In the genomic region with DNA sequence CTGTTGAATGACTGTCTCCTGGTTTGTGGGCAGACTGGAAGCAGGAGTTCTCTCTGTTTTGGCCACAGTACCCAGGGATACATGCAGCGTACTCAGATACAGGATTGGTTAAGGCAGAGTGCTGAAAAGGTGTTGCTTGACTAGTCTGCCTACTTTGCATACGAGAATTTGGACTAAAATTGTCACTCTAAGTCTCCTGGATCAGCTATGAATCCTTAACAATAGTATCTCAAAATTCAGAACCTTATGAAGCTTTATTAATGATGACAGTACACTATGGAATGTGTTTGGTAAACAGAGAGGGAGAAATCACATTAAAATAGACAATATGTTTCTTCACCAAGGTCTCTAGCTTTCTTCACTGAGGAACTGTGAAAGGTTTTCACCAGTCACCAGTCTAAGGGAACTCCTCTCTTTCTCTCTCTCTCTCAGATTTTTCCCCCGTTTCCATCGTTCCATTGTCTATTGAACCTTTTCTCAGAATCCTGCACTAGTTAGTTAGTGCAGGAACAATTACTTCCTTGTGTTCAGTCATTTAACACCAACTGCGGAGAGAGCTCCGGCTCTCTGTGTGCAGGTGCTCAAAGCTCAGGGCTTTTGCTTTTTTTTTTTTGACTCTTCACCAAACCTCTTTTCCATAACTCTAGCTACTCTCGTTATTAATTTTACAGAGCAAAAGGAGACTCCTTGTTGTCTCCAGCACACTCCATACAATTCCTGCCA, we compare ENCODE assay signal across 18 cellular contexts.
A peak's percentile ranks its signal among the peaks of the same experiment; 100 is the strongest.
DNase-seq lines count a peak whose midpoint lies in the region; ATAC-seq and TF ChIP-seq lines count a peak whose summit lies in the region.
"Had no signal": no experiment of that assay in that cellular context is flagged by ENCODE, and none has a peak within 500 bp of the region (broad histone marks: within the 10 kb centered on the region; RNA-seq: fewer than 3 reads in every experiment).

No MANE protein-coding gene starts in this region.

- no peak overlapping the region for H3K4me3 ChIP-seq in ectodermal cell (ENCODE audit: insufficient read depth, low read depth, low read length)
- no peak overlapping the region for H3K4me3 ChIP-seq in Peyer's patch
- H3K4me3 ChIP-seq: esophagus squamous epithelium, left ventricle myocardium inferior, right lobe of liver, thyroid gland had no signal

- peaks cover 14% of the 10 kb centered on the region for H3K4me1 Mint-ChIP-seq in CD14-positive monocyte
- peaks cover 34% of the 10 kb centered on the region for H3K4me1 Mint-ChIP-seq in nephron
- H3K4me1 Mint-ChIP-seq: naive B cell had no signal

- TF ChIP-seq POLR2A in Peyer's patch (IDR thresholded peaks at IDR 0.05): no peak

- no peak for ATAC-seq in HG03280 (IDR thresholded peaks at IDR 0.05; ENCODE audit: unreplicated experiment)
- ATAC-seq: activated CD8-positive, alpha-beta T cell treated with anti-CD3 and anti-CD28 coated beads, Interleukin-2, amount 10 ng/mL, durations not matched to agents 7 days and 5 days had no signal

- H3K27me3 ChIP-seq in ectodermal cell (ENCODE audit: control insufficient read depth, insufficient read depth, low read length, poor library complexity, severe bottlenecking) (no peaks in the 10 kb centered on the region), Peyer's patch (no peaks in the 10 kb centered on the region)
- H3K27me3 ChIP-seq: esophagus squamous epithelium, right lobe of liver, thyroid gland had no signal

- H3K9me3 ChIP-seq in ectodermal cell (ENCODE audit: control insufficient read depth, low read length): no peaks in the 10 kb centered on the region
- H3K9me3 ChIP-seq in Peyer's patch: no peaks in the 10 kb centered on the region
- H3K9me3 ChIP-seq: esophagus squamous epithelium, left ventricle myocardium inferior, right lobe of liver, thyroid gland had no signal

- H3K27me3 Mint-ChIP-seq in CD14-positive monocyte (ENCODE audit: low read depth in 3 of 3): no peaks in the 10 kb centered on the region
- no peaks in the 10 kb centered on the region for H3K27me3 Mint-ChIP-seq in nephron (ENCODE audit: low read depth)

- H3K4me1 ChIP-seq in ectodermal cell (ENCODE audit: control insufficient read depth, insufficient read depth, low read length) (peaks cover 19% of the 10 kb centered on the region), Peyer's patch (no peaks in the 10 kb centered on the region)
- H3K4me1 ChIP-seq: left ventricle myocardium inferior, right lobe of liver had no signal

- peak overlapping the region; percentile 40 for H3K27ac ChIP-seq in ectodermal cell (ENCODE audit: insufficient read depth, low read depth, low read length, poor library complexity, severe bottlenecking)
- no peak overlapping the region for H3K27ac ChIP-seq in Peyer's patch
- H3K27ac ChIP-seq: esophagus squamous epithelium, left ventricle myocardium inferior, right lobe of liver, thyroid gland had no signal

- H3K9me3 Mint-ChIP-seq in CD14-positive monocyte (peaks cover 0 to 2% (median 0%) of the 10 kb centered on the region in 7 donors), nephron (no peaks in the 10 kb centered on the region)
- H3K9me3 Mint-ChIP-seq: naive B cell had no signal

- intact Hi-C loops in CD14-positive monocyte (cut with micrococcal nuclease): no loop called here

- no peaks in the 10 kb centered on the region for H3K36me3 ChIP-seq in ectodermal cell (ENCODE audit: control insufficient read depth, insufficient read depth, low read length)
- H3K36me3 ChIP-seq in Peyer's patch: no peaks in the 10 kb centered on the region
- H3K36me3 ChIP-seq: esophagus squamous epithelium, left ventricle myocardium inferior, right lobe of liver, thyroid gland had no signal

- whole genome bisulfite sequencing in ectodermal cell, 2 experiments: 82 to 86% methylated on average over 7 of the region's 7 CpGs

- H3K4me3 Mint-ChIP-seq in CD14-positive monocyte: no peak overlapping the region
- H3K4me3 Mint-ChIP-seq in nephron: no peak overlapping the region
- H3K4me3 Mint-ChIP-seq: activated CD8-positive, alpha-beta T cell treated with anti-CD3 and anti-CD28 coated beads, Interleukin-2, amount 10 ng/mL, durations not matched to agents 7 days and 5 days; naive B cell had no signal

- no peaks in the 10 kb centered on the region for H3K36me3 Mint-ChIP-seq in CD14-positive monocyte
- no peaks in the 10 kb centered on the region for H3K36me3 Mint-ChIP-seq in nephron (ENCODE audit: low read depth)
- H3K36me3 Mint-ChIP-seq: naive B cell had no signal

- DNase-seq in CD14-positive monocyte (ENCODE audit: low spot score) (no peak), NCI-H1048 (lab: John Stamatoyannopoulos, UW) (peak; percentile 22), OCI-M1 (lab: John Stamatoyannopoulos, UW) (no peak), Peyer's patch (no peak), iPS-NIHi11 (ENCODE audit: low spot score) (no peak)
- DNase-seq: activated CD8-positive, alpha-beta T cell treated with anti-CD3 and anti-CD28 coated beads, Interleukin-2, amount 10 ng/mL, durations not matched to agents 7 days and 5 days; COR-L47; esophagus squamous epithelium; hypothalamus; left ventricle myocardium inferior; naive B cell; NCI-H1105; right lobe of liver; stimulated activated CD4-positive, alpha-beta T cell treated with anti-CD3 and anti-CD28 coated beads, Interleukin-4, amount 100 ng/mL, for 24 hours; thyroid gland had no signal

- no peak for TF ChIP-seq CTCF in CD14-positive monocyte (IDR thresholded peaks at IDR 0.05)
- no peak for TF ChIP-seq CTCF in nephron (IDR thresholded peaks at IDR 0.05; ENCODE audit: unreplicated experiment in 3 of 3)
- no peak for TF ChIP-seq CTCF in Peyer's patch (IDR thresholded peaks at IDR 0.05)

- H3K27ac Mint-ChIP-seq in CD14-positive monocyte (peak overlapping the region in 5 of 7 donors; percentile 43 to 85 (median 74)), nephron (peak overlapping the region; percentile 3 to 14 (median 7))
- H3K27ac Mint-ChIP-seq: activated CD8-positive, alpha-beta T cell treated with anti-CD3 and anti-CD28 coated beads, Interleukin-2, amount 10 ng/mL, durations not matched to agents 7 days and 5 days had no signal
